Comparison of ENCODE assay signal across 4 cellular contexts in the genomic region with DNA sequence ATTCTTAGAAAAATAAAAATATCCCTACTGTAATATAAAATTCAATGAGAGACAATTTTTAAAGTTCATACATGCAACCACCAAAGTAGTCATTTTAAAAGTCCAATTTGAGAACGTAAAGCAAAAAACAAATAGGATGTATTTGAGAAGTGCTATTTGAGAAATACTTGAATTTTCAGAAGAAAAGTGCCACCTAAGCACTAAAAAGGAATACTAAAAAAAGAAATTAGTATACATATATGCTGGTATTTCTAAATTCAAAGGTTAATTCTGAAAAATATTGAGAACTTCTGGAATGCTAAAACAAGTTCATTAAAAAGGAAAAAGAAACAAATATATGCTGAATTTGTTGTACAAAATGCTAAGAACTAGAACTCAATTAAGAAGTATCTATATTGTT.
TF ChIP-seq lines count a peak whose summit lies in the region.

No MANE protein-coding gene starts in this region.

TF ChIP-seq in HepG2, 621 proteins besides CTCF, POLR2A, EP300 and RAD21:
- TF ChIP-seq CBX2 (IDR thresholded peaks at IDR 0.05; ENCODE audit: low read depth, low read length) (no peak), CBX2 (CRISPR knock-in tag; IDR thresholded peaks at IDR 0.05; ENCODE audit: low read depth) (no peak), MAFK (conservative IDR thresholded peaks at IDR 0.05 in 1 of 2, IDR thresholded peaks at IDR 0.05 in 1 of 2; ENCODE audit: low read length in 2 of 2) (peak; percentile 20 to 43; a peak in 2 of 4 replicates), LCORL (IDR thresholded peaks at IDR 0.05) (no peak), LCORL (CRISPR knock-in tag; IDR thresholded peaks at IDR 0.05) (no peak), MAFF (IDR thresholded peaks at IDR 0.05; ENCODE audit: low read depth, low read length) (0 out of 2 replicates have a peak, but pooled peaks have one; percentile 6)
TF ChIP-seq in HepG2: peak in this region for 2.

TF ChIP-seq in A549, 52 proteins besides CTCF, POLR2A, EP300 and RAD21:
- peak; percentile 52 for TF ChIP-seq MAFK (IDR thresholded peaks at IDR 0.05; ENCODE audit: partially characterized antibody)
- TF ChIP-seq, protein P1, sequence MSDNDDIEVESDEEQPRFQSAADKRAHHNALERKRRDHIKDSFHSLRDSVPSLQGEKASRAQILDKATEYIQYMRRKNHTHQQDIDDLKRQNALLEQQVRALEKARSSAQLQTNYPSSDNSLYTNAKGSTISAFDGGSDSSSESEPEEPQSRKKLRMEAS (IDR thresholded peaks at IDR 0.05): no peak

TF ChIP-seq in IMR-90, 13 proteins besides CTCF, POLR2A, EP300 and RAD21:
- no peak for TF ChIP-seq MAZ (IDR thresholded peaks at IDR 0.05; ENCODE audit: borderline replicate concordance, low read depth, low read length)
- TF ChIP-seq, protein P2, sequence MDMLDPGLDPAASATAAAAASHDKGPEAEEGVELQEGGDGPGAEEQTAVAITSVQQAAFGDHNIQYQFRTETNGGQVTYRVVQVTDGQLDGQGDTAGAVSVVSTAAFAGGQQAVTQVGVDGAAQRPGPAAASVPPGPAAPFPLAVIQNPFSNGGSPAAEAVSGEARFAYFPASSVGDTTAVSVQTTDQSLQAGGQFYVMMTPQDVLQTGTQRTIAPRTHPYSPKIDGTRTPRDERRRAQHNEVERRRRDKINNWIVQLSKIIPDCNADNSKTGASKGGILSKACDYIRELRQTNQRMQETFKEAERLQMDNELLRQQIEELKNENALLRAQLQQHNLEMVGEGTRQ (IDR thresholded peaks at IDR 0.05; ENCODE audit: low read depth, low read length): no peak
- TF ChIP-seq FOS (IDR thresholded peaks at IDR 0.05; ENCODE audit: low read depth, low read length): no peak
- TF ChIP-seq MAFK (IDR thresholded peaks at IDR 0.05; ENCODE audit: low read depth, low read length): peak; percentile 21; the same call in 1 of the 2 replicates

TF ChIP-seq in K562, 482 proteins besides CTCF, POLR2A, EP300 and RAD21:
- TF ChIP-seq ZNF77 (CRISPR knock-in tag; IDR thresholded peaks at IDR 0.05) (no peak), ZNF316 (IDR thresholded peaks at IDR 0.05) (peak; percentile 53; the same call in 1 of the 2 replicates), TEAD4 (IDR thresholded peaks at IDR 0.05; ENCODE audit: low read length) (no peak), TEAD4 (CRISPR knock-in tag; IDR thresholded peaks at IDR 0.05; ENCODE audit: borderline replicate concordance) (no peak), GABPB1 (CRISPR knock-in tag; IDR thresholded peaks at IDR 0.05) (no peak)
